ENCODE assay signal across 1 cellular context in the genomic region with DNA sequence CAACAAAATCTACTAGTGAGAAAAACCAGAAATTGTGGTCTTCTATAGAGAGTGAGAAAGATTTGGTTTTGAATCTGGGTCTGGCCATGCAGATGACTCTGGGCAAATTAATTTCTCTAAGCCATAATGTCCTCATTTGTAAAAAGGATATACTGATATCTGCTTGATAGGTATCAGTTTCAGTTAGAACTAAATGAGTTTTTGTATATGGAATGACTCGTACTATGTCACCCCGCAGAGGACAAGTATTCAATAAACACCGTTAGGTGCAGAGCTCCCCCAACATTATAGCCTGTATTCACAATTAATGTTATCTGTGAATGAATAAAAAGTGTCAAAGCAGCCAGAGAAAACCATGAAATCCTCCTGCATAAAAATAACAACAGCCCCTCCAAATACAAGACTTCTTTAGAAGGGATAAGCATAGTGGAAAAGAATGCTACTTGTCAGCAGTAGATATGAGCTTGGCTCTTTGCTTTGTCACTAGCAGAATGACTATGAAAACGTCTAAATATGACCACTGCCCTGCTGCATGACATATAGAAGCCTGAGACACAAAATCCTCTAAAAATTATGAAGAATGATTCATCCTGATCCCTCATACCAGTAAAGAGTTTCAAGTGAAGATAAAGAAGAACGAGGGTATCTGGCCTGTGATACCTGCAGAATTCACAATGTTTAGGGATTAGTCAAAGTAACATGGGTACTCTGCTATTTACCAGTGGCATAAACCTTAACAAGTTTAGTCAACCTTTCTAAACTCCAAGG.
TF ChIP-seq lines count a peak whose summit lies in the region.

No MANE protein-coding gene starts in this region.

TF ChIP-seq in K562, 482 proteins besides CTCF, POLR2A, EP300 and RAD21 (continued from another document and continues in another):
- TF ChIP-seq, protein P1, sequence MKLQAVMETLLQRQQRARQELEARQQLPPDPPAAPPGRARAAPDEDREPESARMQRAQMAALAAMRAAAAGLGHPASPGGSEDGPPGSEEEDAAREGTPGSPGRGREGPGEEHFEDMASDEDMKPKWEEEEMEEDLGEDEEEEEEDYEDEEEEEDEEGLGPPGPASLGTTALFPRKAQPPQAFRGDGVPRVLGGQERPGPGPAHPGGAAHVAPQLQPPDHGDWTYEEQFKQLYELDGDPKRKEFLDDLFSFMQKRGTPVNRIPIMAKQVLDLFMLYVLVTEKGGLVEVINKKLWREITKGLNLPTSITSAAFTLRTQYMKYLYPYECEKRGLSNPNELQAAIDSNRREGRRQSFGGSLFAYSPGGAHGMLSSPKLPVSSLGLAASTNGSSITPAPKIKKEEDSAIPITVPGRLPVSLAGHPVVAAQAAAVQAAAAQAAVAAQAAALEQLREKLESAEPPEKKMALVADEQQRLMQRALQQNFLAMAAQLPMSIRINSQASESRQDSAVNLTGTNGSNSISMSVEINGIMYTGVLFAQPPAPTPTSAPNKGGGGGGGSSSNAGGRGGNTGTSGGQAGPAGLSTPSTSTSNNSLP (IDR thresholded peaks at IDR 0.05; ENCODE audit: borderline replicate concordance, low read depth, low read length) = peak; percentile 91
- TF ChIP-seq FOXA1 (IDR thresholded peaks at IDR 0.05; ENCODE audit: borderline replicate concordance) (no peak), ZNF184 (CRISPR knock-in tag; IDR thresholded peaks at IDR 0.05) (no peak), NRF1 (conservative IDR thresholded peaks at IDR 0.05 in 1 of 2, IDR thresholded peaks at IDR 0.05 in 1 of 2) (no peak), BMI1 (IDR thresholded peaks at IDR 0.05; ENCODE audit: low read length) (no peak), EZH2 (IDR thresholded peaks at IDR 0.05; ENCODE audit: borderline replicate concordance, low read depth, low read length) (0 out of 2 replicates have a peak, but pooled peaks have one; percentile 48), ZNF354B (CRISPR knock-in tag; IDR thresholded peaks at IDR 0.05) (no peak), FOXA3 (CRISPR knock-in tag; conservative IDR thresholded peaks at IDR 0.05 in 1 of 2, IDR thresholded peaks at IDR 0.05 in 1 of 2) (0 out of 4 replicates have a peak, but pooled peaks of 1 of the 2 experiments have one; percentile 13), ZSCAN32 (CRISPR knock-in tag; IDR thresholded peaks at IDR 0.05) (no peak), CXXC5 (CRISPR knock-in tag; IDR thresholded peaks at IDR 0.05) (0 out of 2 replicates have a peak, but pooled peaks have one; percentile 11), YBX1 (IDR thresholded peaks at IDR 0.05) (no peak), NR1H2 (CRISPR knock-in tag; IDR thresholded peaks at IDR 0.05) (no peak), LEF1 (IDR thresholded peaks at IDR 0.05) (0 out of 2 replicates have a peak, but pooled peaks have one; percentile 57), ARID2 (IDR thresholded peaks at IDR 0.05) (no peak), PRPF4 (IDR thresholded peaks at IDR 0.05; ENCODE audit: insufficient read depth, low read depth, low read length, poor library complexity, severe bottlenecking) (no peak), SMARCA4 (IDR thresholded peaks at IDR 0.05) (peak; percentile 88), ZNF134 (CRISPR knock-in tag; conservative IDR thresholded peaks at IDR 0.05) (no peak), NR3C1 (CRISPR knock-in tag; IDR thresholded peaks at IDR 0.05) (no peak), MCM3 (IDR thresholded peaks at IDR 0.05) (no peak), EGR1 (conservative IDR thresholded peaks at IDR 0.05) (no peak), NFRKB (IDR thresholded peaks at IDR 0.05; ENCODE audit: low read depth) (0 out of 2 replicates have a peak, but pooled peaks have one; percentile 25), HDAC1 (IDR thresholded peaks at IDR 0.05) (peak in 1 of 2 experiments; percentile 62; a peak in 1 of 4 replicates), CHD2 (IDR thresholded peaks at IDR 0.05; ENCODE audit: low read depth, low read length) (no peak), ILF3 (IDR thresholded peaks at IDR 0.05; ENCODE audit: borderline replicate concordance) (no peak), TRIM28 (IDR thresholded peaks at IDR 0.05) (peak; percentile 54; the same call in 1 of the 2 replicates), CHCHD3 (CRISPR knock-in tag; IDR thresholded peaks at IDR 0.05) (no peak), ZKSCAN1 (IDR thresholded peaks at IDR 0.05; ENCODE audit: low read depth, low read length) (no peak), CHD1 (IDR thresholded peaks at IDR 0.05; ENCODE audit: low read length) (no peak), MAFF (IDR thresholded peaks at IDR 0.05; ENCODE audit: low read length) (peak; percentile 52; the same call in 1 of the 2 replicates), FOXM1 (IDR thresholded peaks at IDR 0.05; ENCODE audit: low read depth) (0 out of 2 replicates have a peak, but pooled peaks have one; percentile 36), FOXM1 (CRISPR knock-in tag; IDR thresholded peaks at IDR 0.05; ENCODE audit: low read depth) (no peak), ADNP (tag; IDR thresholded peaks at IDR 0.05) (no peak), MTA2 (IDR thresholded peaks at IDR 0.05; ENCODE audit: low read depth) (0 out of 2 replicates have a peak, but pooled peaks have one; percentile 10)
- TF ChIP-seq, protein P2, sequence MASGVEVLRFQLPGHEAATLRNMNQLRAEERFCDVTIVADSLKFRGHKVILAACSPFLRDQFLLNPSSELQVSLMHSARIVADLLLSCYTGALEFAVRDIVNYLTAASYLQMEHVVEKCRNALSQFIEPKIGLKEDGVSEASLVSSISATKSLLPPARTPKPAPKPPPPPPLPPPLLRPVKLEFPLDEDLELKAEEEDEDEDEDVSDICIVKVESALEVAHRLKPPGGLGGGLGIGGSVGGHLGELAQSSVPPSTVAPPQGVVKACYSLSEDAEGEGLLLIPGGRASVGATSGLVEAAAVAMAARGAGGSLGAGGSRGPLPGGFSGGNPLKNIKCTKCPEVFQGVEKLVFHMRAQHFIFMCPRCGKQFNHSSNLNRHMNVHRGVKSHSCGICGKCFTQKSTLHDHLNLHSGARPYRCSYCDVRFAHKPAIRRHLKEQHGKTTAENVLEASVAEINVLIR (CRISPR knock-in tag; IDR thresholded peaks at IDR 0.05) = no peak
- TF ChIP-seq, protein P3, sequence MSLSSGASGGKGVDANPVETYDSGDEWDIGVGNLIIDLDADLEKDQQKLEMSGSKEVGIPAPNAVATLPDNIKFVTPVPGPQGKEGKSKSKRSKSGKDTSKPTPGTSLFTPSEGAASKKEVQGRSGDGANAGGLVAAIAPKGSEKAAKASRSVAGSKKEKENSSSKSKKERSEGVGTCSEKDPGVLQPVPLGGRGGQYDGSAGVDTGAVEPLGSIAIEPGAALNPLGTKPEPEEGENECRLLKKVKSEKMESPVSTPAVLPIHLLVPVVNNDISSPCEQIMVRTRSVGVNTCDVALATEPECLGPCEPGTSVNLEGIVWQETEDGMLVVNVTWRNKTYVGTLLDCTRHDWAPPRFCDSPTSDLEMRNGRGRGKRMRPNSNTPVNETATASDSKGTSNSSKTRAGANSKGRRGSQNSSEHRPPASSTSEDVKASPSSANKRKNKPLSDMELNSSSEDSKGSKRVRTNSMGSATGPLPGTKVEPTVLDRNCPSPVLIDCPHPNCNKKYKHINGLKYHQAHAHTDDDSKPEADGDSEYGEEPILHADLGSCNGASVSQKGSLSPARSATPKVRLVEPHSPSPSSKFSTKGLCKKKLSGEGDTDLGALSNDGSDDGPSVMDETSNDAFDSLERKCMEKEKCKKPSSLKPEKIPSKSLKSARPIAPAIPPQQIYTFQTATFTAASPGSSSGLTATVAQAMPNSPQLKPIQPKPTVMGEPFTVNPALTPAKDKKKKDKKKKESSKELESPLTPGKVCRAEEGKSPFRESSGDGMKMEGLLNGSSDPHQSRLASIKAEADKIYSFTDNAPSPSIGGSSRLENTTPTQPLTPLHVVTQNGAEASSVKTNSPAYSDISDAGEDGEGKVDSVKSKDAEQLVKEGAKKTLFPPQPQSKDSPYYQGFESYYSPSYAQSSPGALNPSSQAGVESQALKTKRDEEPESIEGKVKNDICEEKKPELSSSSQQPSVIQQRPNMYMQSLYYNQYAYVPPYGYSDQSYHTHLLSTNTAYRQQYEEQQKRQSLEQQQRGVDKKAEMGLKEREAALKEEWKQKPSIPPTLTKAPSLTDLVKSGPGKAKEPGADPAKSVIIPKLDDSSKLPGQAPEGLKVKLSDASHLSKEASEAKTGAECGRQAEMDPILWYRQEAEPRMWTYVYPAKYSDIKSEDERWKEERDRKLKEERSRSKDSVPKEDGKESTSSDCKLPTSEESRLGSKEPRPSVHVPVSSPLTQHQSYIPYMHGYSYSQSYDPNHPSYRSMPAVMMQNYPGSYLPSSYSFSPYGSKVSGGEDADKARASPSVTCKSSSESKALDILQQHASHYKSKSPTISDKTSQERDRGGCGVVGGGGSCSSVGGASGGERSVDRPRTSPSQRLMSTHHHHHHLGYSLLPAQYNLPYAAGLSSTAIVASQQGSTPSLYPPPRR (CRISPR knock-in tag; IDR thresholded peaks at IDR 0.05; ENCODE audit: borderline replicate concordance) = no peak
- TF ChIP-seq, protein P4, sequence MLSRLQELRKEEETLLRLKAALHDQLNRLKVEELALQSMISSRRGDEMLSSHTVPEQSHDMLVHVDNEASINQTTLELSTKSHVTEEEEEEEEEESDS (CRISPR knock-in tag; IDR thresholded peaks at IDR 0.05) = no peak
- TF ChIP-seq, protein P5, sequence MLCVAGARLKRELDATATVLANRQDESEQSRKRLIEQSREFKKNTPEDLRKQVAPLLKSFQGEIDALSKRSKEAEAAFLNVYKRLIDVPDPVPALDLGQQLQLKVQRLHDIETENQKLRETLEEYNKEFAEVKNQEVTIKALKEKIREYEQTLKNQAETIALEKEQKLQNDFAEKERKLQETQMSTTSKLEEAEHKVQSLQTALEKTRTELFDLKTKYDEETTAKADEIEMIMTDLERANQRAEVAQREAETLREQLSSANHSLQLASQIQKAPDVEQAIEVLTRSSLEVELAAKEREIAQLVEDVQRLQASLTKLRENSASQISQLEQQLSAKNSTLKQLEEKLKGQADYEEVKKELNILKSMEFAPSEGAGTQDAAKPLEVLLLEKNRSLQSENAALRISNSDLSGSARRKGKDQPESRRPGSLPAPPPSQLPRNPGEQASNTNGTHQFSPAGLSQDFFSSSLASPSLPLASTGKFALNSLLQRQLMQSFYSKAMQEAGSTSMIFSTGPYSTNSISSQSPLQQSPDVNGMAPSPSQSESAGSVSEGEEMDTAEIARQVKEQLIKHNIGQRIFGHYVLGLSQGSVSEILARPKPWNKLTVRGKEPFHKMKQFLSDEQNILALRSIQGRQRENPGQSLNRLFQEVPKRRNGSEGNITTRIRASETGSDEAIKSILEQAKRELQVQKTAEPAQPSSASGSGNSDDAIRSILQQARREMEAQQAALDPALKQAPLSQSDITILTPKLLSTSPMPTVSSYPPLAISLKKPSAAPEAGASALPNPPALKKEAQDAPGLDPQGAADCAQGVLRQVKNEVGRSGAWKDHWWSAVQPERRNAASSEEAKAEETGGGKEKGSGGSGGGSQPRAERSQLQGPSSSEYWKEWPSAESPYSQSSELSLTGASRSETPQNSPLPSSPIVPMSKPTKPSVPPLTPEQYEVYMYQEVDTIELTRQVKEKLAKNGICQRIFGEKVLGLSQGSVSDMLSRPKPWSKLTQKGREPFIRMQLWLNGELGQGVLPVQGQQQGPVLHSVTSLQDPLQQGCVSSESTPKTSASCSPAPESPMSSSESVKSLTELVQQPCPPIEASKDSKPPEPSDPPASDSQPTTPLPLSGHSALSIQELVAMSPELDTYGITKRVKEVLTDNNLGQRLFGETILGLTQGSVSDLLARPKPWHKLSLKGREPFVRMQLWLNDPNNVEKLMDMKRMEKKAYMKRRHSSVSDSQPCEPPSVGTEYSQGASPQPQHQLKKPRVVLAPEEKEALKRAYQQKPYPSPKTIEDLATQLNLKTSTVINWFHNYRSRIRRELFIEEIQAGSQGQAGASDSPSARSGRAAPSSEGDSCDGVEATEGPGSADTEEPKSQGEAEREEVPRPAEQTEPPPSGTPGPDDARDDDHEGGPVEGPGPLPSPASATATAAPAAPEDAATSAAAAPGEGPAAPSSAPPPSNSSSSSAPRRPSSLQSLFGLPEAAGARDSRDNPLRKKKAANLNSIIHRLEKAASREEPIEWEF (CRISPR knock-in tag; IDR thresholded peaks at IDR 0.05) = no peak
- TF ChIP-seq, protein P6, sequence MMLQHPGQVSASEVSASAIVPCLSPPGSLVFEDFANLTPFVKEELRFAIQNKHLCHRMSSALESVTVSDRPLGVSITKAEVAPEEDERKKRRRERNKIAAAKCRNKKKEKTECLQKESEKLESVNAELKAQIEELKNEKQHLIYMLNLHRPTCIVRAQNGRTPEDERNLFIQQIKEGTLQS (IDR thresholded peaks at IDR 0.05) = peak; percentile 72
- TF ChIP-seq, protein P6 (CRISPR knock-in tag; conservative IDR thresholded peaks at IDR 0.05) = no peak
- TF ChIP-seq, protein P7, sequence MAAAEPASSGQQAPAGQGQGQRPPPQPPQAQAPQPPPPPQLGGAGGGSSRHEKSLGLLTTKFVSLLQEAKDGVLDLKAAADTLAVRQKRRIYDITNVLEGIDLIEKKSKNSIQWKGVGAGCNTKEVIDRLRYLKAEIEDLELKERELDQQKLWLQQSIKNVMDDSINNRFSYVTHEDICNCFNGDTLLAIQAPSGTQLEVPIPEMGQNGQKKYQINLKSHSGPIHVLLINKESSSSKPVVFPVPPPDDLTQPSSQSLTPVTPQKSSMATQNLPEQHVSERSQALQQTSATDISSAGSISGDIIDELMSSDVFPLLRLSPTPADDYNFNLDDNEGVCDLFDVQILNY (CRISPR knock-in tag; IDR thresholded peaks at IDR 0.05) = no peak
